8 cellular contexts compared by ENCODE assay signal in the genomic region with DNA sequence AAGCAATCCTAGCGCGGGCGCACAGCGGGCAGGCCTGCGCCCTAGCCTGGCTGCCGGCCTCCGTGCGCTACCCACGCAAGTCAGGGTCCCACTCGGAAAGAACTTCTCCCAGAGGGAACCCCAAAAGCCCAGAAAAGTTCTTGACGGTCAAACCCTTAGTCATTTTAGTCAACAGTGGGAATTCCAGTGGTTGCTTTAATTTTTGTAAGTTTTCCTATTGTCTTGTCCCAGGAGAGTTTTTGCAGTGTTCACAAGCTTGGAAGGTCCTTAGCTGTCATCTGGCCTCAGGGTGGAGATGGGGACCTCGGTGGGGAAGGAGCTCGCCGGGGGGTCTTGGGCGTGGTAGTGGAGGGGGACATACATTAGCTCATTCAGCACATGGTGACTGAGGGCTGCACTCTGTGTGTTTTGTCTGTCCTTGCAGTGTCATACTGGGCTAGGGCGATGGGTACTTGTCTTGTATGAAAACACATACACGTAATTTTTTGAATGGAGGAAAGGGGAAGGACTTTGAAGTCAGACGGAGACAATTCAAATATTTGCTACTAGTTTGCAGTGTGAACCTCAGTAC. TPM values are rescaled to one million over a fixed set of nuclear protein-coding genes. Genes with fewer than 3 reads are reported as not detected.
A peak's percentile ranks its signal among the peaks of the same experiment; 100 is the strongest.
DNase-seq lines count a peak whose midpoint lies in the region; ATAC-seq and TF ChIP-seq lines count a peak whose summit lies in the region.

No MANE protein-coding gene starts in this region.

- H3K36me3 ChIP-seq in mucosa of descending colon (ENCODE audit: low read depth) = no peaks in the 10 kb centered on the region

- peak; percentile 37 for DNase-seq in COLO668 (lab: John Stamatoyannopoulos, UW; ENCODE audit: unreplicated experiment)
- peak; percentile 12 for DNase-seq in NCI-H748 treated with DMSO at 0.1 percent for 48 hours (lab: John Stamatoyannopoulos, UW)
- DNase-seq in dermis blood vessel endothelial cell = peak; percentile 23
- no peak for DNase-seq in mucosa of descending colon
- DNase-seq in MV-4-11 (lab: John Stamatoyannopoulos, UW) = no peak

- no peaks in the 10 kb centered on the region for H3K9me3 ChIP-seq in mucosa of descending colon

- ATAC-seq in GM19372 (IDR thresholded peaks at IDR 0.05; ENCODE audit: low read depth, unreplicated experiment) (peak; percentile 26), mucosa of descending colon (peak; percentile 12), HG03571 (IDR thresholded peaks at IDR 0.05; ENCODE audit: unreplicated experiment) (no peak), GM21423 (IDR thresholded peaks at IDR 0.05; ENCODE audit: unreplicated experiment) (no peak)

- no peaks in the 10 kb centered on the region for H3K4me1 ChIP-seq in mucosa of descending colon (ENCODE audit: low read depth)

- intact Hi-C loops in mucosa of descending colon (cut with DNase I, micrococcal nuclease) = no loop called here

- no peak for TF ChIP-seq CTCF in mucosa of descending colon (IDR thresholded peaks at IDR 0.05)

- peak overlapping the region; percentile 57 for H3K4me3 ChIP-seq in mucosa of descending colon

RNA-seq across cellular contexts. Expression of a gene that starts 0.7 kb away (rescaled TPM):
- total RNA-seq in dermis blood vessel endothelial cell (2.7 and 6.1 TPM in 2 replicates), mucosa of descending colon (1 to 10 TPM; 4.0 to 9.1 (median 4.7) TPM)

RNA-seq across cellular contexts. Expression of a gene that starts 20.0 kb away (rescaled TPM):
- total RNA-seq in dermis blood vessel endothelial cell (0.05 TPM in 1 of 2 replicates, not detected in the other), mucosa of descending colon (1 to 10 TPM; 1.6 to 7.5 (median 7.2) TPM)

Comparison
In these comparisons a context has a peak if more than half of its experiments do, and no peak if none do; other contexts are left out.
1. DNase-seq: peak in COLO668 (single experiment), NCI-H748 treated with DMSO at 0.1 percent for 48 hours (single experiment) and dermis blood vessel endothelial cell (single experiment); none in mucosa of descending colon (0 of 3) and MV-4-11 (single experiment).
2. ATAC-seq: peak in GM19372 (single experiment) and mucosa of descending colon (single experiment); none in HG03571 (single experiment) and GM21423 (single experiment).